Comparison of ENCODE assay signal across 20 cellular contexts in the genomic region with DNA sequence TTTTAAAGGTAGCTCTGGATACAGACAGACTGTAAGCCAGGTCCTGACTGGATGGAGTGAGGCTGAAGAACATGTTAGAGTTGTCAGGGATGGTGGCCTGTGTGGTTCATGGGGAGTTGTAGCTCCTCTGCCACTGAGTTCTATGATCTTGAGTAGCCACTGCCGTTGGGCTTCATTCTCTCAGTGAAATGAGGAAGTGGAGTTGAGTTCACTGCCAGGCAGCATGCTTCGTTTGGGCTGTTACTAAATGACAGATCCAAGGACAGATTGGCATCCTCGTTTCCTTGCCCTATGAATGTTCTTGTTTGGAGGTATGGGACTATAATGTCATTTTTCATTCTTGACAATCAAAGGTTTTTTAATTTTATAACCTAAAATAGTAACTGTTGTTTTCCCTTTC. TPM values are rescaled to one million over a fixed set of nuclear protein-coding genes. Genes with fewer than 3 reads are reported as not detected.
A peak's percentile ranks its signal among the peaks of the same experiment; 100 is the strongest.
DNase-seq lines count a peak whose midpoint lies in the region; ATAC-seq and TF ChIP-seq lines count a peak whose summit lies in the region.
"Had no signal": no experiment of that assay in that cellular context is flagged by ENCODE, and none has a peak within 500 bp of the region (broad histone marks: within the 10 kb centered on the region; RNA-seq: fewer than 3 reads in every experiment).

No MANE protein-coding gene starts in this region.

- H3K27me3 ChIP-seq in naive thymus-derived CD4-positive, alpha-beta T cell (ENCODE audit: control insufficient read depth in 2 of 2, insufficient read depth in 2 of 2, low read length in 2 of 2) = no peaks in the 10 kb centered on the region
- no peaks in the 10 kb centered on the region for H3K27me3 ChIP-seq in hepatocyte
- H3K27me3 ChIP-seq: BE2C, Peyer's patch had no signal

- H3K36me3 Mint-ChIP-seq in activated naive CD4-positive, alpha-beta T cell treated with anti-CD3 and anti-CD28 coated beads, Interleukin-2, amount 50 U/mL, for 24 hours = peaks cover 13% of the 10 kb centered on the region
- peaks cover 7% of the 10 kb centered on the region for H3K36me3 Mint-ChIP-seq in T-helper 17 cell (ENCODE audit: low read depth)
- peaks cover 15 to 51% (median 18%) of the 10 kb centered on the region in 5 donors for H3K36me3 Mint-ChIP-seq in naive thymus-derived CD4-positive, alpha-beta T cell
- H3K36me3 Mint-ChIP-seq in activated CD4-positive, alpha-beta memory T cell treated with anti-CD3 and anti-CD28 coated beads for 36 hours = peaks cover 32% of the 10 kb centered on the region
- H3K36me3 Mint-ChIP-seq in activated CD4-positive, alpha-beta T cell treated with anti-CD3 and anti-CD28 coated beads, Interleukin-2, amount 10 ng/mL, durations not matched to agents 24 days and 14 days (ENCODE audit: low read depth) = peaks cover 39% of the 10 kb centered on the region

- no peak overlapping the region for H3K4me3 Mint-ChIP-seq in activated naive CD4-positive, alpha-beta T cell treated with anti-CD3 and anti-CD28 coated beads, Interleukin-2, amount 50 U/mL, for 24 hours
- no peak overlapping the region for H3K4me3 Mint-ChIP-seq in T-helper 17 cell
- no peak overlapping the region for H3K4me3 Mint-ChIP-seq in naive thymus-derived CD4-positive, alpha-beta T cell
- no peak overlapping the region for H3K4me3 Mint-ChIP-seq in activated CD4-positive, alpha-beta memory T cell treated with anti-CD3 and anti-CD28 coated beads for 36 hours
- H3K4me3 Mint-ChIP-seq in activated CD4-positive, alpha-beta T cell treated with anti-CD3 and anti-CD28 coated beads, Interleukin-2, amount 10 ng/mL, durations not matched to agents 24 days and 14 days = no peak overlapping the region
- H3K4me3 Mint-ChIP-seq: CD4-positive, CD25-positive, alpha-beta regulatory T cell; H9 had no signal

- peaks cover 17 to 65% (median 28%) of the 10 kb centered on the region in 3 experiments for H3K36me3 ChIP-seq in naive thymus-derived CD4-positive, alpha-beta T cell (ENCODE audit: control insufficient read depth in 2 of 3, insufficient read depth in 3 of 3, low read length in 3 of 3)
- H3K36me3 ChIP-seq in hepatocyte (replicated peaks; ENCODE audit: insufficient read depth, low read depth) = no peaks in the 10 kb centered on the region

- H3K79me2 ChIP-seq in hepatocyte = no peaks in the 10 kb centered on the region

- no peaks in the 10 kb centered on the region for H3K4me1 ChIP-seq in naive thymus-derived CD4-positive, alpha-beta T cell (ENCODE audit: control insufficient read depth in 2 of 2, insufficient read depth in 2 of 2, low read length in 2 of 2)
- H3K4me1 ChIP-seq in hepatocyte (ENCODE audit: insufficient read depth) = no peaks in the 10 kb centered on the region
- H3K4me1 ChIP-seq: BE2C, Peyer's patch had no signal

- no peak for ATAC-seq in T-helper 17 cell
- ATAC-seq in naive thymus-derived CD4-positive, alpha-beta T cell = no peak

- no peak overlapping the region for H2AFZ ChIP-seq in hepatocyte

- H3K9me3 Mint-ChIP-seq in activated naive CD4-positive, alpha-beta T cell treated with anti-CD3 and anti-CD28 coated beads, Interleukin-2, amount 50 U/mL, for 24 hours = no peaks in the 10 kb centered on the region
- no peaks in the 10 kb centered on the region for H3K9me3 Mint-ChIP-seq in naive thymus-derived CD4-positive, alpha-beta T cell
- H3K9me3 Mint-ChIP-seq in activated CD4-positive, alpha-beta memory T cell treated with anti-CD3 and anti-CD28 coated beads for 36 hours = no peaks in the 10 kb centered on the region
- no peaks in the 10 kb centered on the region for H3K9me3 Mint-ChIP-seq in activated CD4-positive, alpha-beta T cell treated with anti-CD3 and anti-CD28 coated beads, Interleukin-2, amount 10 ng/mL, durations not matched to agents 24 days and 14 days
- H3K9me3 Mint-ChIP-seq: CD4-positive, CD25-positive, alpha-beta regulatory T cell; H9 had no signal

- POLR2A ChIA-PET in naive thymus-derived CD4-positive, alpha-beta T cell (lab: Charles Lee) = no interaction called here
- POLR2A ChIA-PET in activated CD4-positive, alpha-beta memory T cell treated with anti-CD3 and anti-CD28 coated beads for 36 hours (lab: Charles Lee) = no interaction called here

- no peak for TF ChIP-seq CTCF in hepatocyte (IDR thresholded peaks at IDR 0.05; ENCODE audit: poor library complexity)

- peak overlapping the region; percentile 35 for H3K27ac Mint-ChIP-seq in activated naive CD4-positive, alpha-beta T cell treated with anti-CD3 and anti-CD28 coated beads, Interleukin-2, amount 50 U/mL, for 24 hours
- peak overlapping the region; percentile 41 for H3K27ac Mint-ChIP-seq in T-helper 17 cell
- peak overlapping the region in 1 of 9 donors; percentile 17 for H3K27ac Mint-ChIP-seq in naive thymus-derived CD4-positive, alpha-beta T cell
- no peak overlapping the region for H3K27ac Mint-ChIP-seq in activated CD4-positive, alpha-beta memory T cell treated with anti-CD3 and anti-CD28 coated beads for 36 hours
- no peak overlapping the region for H3K27ac Mint-ChIP-seq in activated CD4-positive, alpha-beta T cell treated with anti-CD3 and anti-CD28 coated beads, Interleukin-2, amount 10 ng/mL, durations not matched to agents 24 days and 14 days

- intact Hi-C loops in naive thymus-derived CD4-positive, alpha-beta T cell (cut with micrococcal nuclease) = no loop called here
- intact Hi-C loops in activated CD4-positive, alpha-beta memory T cell treated with anti-CD3 and anti-CD28 coated beads for 36 hours (cut with micrococcal nuclease) = no loop called here
- intact Hi-C loops in activated CD4-positive, alpha-beta T cell treated with anti-CD3 and anti-CD28 coated beads, Interleukin-2, amount 10 ng/mL, durations not matched to agents 24 days and 14 days (cut with micrococcal nuclease) = no loop called here

- 94% methylated on average over 3 of the region's 3 CpGs for WGBS in hepatocyte (ENCODE audit: low lambda C conversion rate, missing lambda C conversion rate)

- no peaks in the 10 kb centered on the region for H3K27me3 Mint-ChIP-seq in activated naive CD4-positive, alpha-beta T cell treated with anti-CD3 and anti-CD28 coated beads, Interleukin-2, amount 50 U/mL, for 24 hours
- H3K27me3 Mint-ChIP-seq in T-helper 17 cell = no peaks in the 10 kb centered on the region
- no peaks in the 10 kb centered on the region for H3K27me3 Mint-ChIP-seq in naive thymus-derived CD4-positive, alpha-beta T cell
- H3K27me3 Mint-ChIP-seq in activated CD4-positive, alpha-beta memory T cell treated with anti-CD3 and anti-CD28 coated beads for 36 hours = no peaks in the 10 kb centered on the region
- no peaks in the 10 kb centered on the region for H3K27me3 Mint-ChIP-seq in activated CD4-positive, alpha-beta T cell treated with anti-CD3 and anti-CD28 coated beads, Interleukin-2, amount 10 ng/mL, durations not matched to agents 24 days and 14 days
- H3K27me3 Mint-ChIP-seq: CD4-positive, CD25-positive, alpha-beta regulatory T cell had no signal

- H3K4me2 ChIP-seq in hepatocyte = no peak overlapping the region

- H4K20me1 ChIP-seq in hepatocyte (ENCODE audit: insufficient read depth, poor library complexity, severe bottlenecking) = no peaks in the 10 kb centered on the region

- H3K9me3 ChIP-seq in T-helper 17 cell (ENCODE audit: control insufficient read depth, low read length, poor library complexity, severe bottlenecking) = no peaks in the 10 kb centered on the region
- H3K9me3 ChIP-seq in naive thymus-derived CD4-positive, alpha-beta T cell (ENCODE audit: control insufficient read depth in 2 of 3, low read length in 3 of 3) = no peaks in the 10 kb centered on the region
- H3K9me3 ChIP-seq in hepatocyte (ENCODE audit: low read depth) = no peaks in the 10 kb centered on the region
- H3K9me3 ChIP-seq: BE2C, Peyer's patch had no signal

- no peak overlapping the region for H3K27ac ChIP-seq in naive thymus-derived CD4-positive, alpha-beta T cell (ENCODE audit: low read depth, low read length)
- H3K27ac ChIP-seq in hepatocyte = no peak overlapping the region
- H3K27ac ChIP-seq: HL-60, Peyer's patch had no signal

- CTCF ChIA-PET in naive thymus-derived CD4-positive, alpha-beta T cell (lab: Charles Lee) = no interaction called here
- CTCF ChIA-PET in activated CD4-positive, alpha-beta memory T cell treated with anti-CD3 and anti-CD28 coated beads for 36 hours (lab: Charles Lee) = no interaction called here

- H3K9me2 ChIP-seq in hepatocyte (replicated peaks; ENCODE audit: insufficient read depth) = no peaks in the 10 kb centered on the region

- DNase-seq in activated naive CD4-positive, alpha-beta T cell treated with anti-CD3 and anti-CD28 coated beads, Interleukin-2, amount 50 U/mL, for 16 hours = no peak
- peak; percentile 10 for DNase-seq in NAMALWA (ENCODE audit: low spot score)
- DNase-seq in T-helper 17 cell = no peak
- DNase-seq in naive thymus-derived CD4-positive, alpha-beta T cell = no peak
- DNase-seq in activated CD4-positive, alpha-beta memory T cell treated with anti-CD3 and anti-CD28 coated beads for 36 hours = no peak
- DNase-seq in activated CD4-positive, alpha-beta T cell treated with anti-CD3 and anti-CD28 coated beads, Interleukin-2, amount 10 ng/mL, durations not matched to agents 24 days and 14 days = no peak
- DNase-seq in hepatocyte (ENCODE audit: low spot score) = no peak
- DNase-seq: BE2C; CD4-positive, CD25-positive, alpha-beta regulatory T cell; COR-L47; DMS 273 treated with DMSO at 0.1 percent for 48 hours; H9; NCI-H1048; NCI-H1436; NCI-H1930; NCI-H345; NCI-H526; Peyer's patch had no signal

- no peaks in the 10 kb centered on the region for H3K4me1 Mint-ChIP-seq in activated naive CD4-positive, alpha-beta T cell treated with anti-CD3 and anti-CD28 coated beads, Interleukin-2, amount 50 U/mL, for 24 hours
- peaks cover 7% of the 10 kb centered on the region for H3K4me1 Mint-ChIP-seq in T-helper 17 cell
- peaks cover 0 to 5% (median 0%) of the 10 kb centered on the region in 7 donors for H3K4me1 Mint-ChIP-seq in naive thymus-derived CD4-positive, alpha-beta T cell
- no peaks in the 10 kb centered on the region for H3K4me1 Mint-ChIP-seq in activated CD4-positive, alpha-beta memory T cell treated with anti-CD3 and anti-CD28 coated beads for 36 hours (ENCODE audit: low read depth)
- peaks cover 2% of the 10 kb centered on the region for H3K4me1 Mint-ChIP-seq in activated CD4-positive, alpha-beta T cell treated with anti-CD3 and anti-CD28 coated beads, Interleukin-2, amount 10 ng/mL, durations not matched to agents 24 days and 14 days
- H3K4me1 Mint-ChIP-seq: H9 had no signal

- no peak overlapping the region for H3K4me3 ChIP-seq in naive thymus-derived CD4-positive, alpha-beta T cell (ENCODE audit: low read length)
- no peak overlapping the region for H3K4me3 ChIP-seq in hepatocyte
- H3K4me3 ChIP-seq: Peyer's patch had no signal

RNA-seq across cellular contexts. Expression of gene SCAND1, which starts 37.2 kb away (rescaled TPM):
- 10 to 100 TPM; 54.6 to 60.7 TPM for total RNA-seq in T-helper 17 cell
- 10 to 100 TPM; 41.8 to 56.2 (median 51.7) TPM for total RNA-seq in naive thymus-derived CD4-positive, alpha-beta T cell
- polyA plus RNA-seq in naive thymus-derived CD4-positive, alpha-beta T cell = 100 to 1,000 TPM; 185 to 212 TPM
- total RNA-seq in activated CD4-positive, alpha-beta memory T cell treated with anti-CD3 and anti-CD28 coated beads for 36 hours = 10 to 100 TPM; 45.4 to 51.3 TPM
- total RNA-seq in activated CD4-positive, alpha-beta T cell treated with anti-CD3 and anti-CD28 coated beads, Interleukin-2, amount 10 ng/mL, durations not matched to agents 24 days and 14 days = 35.1 and 38.1 TPM in 2 replicates
- total RNA-seq in hepatocyte = 45.7 and 58.0 TPM in 2 replicates
- polyA plus RNA-seq in hepatocyte = 177 and 183 TPM in 2 replicates

RNA-seq across cellular contexts. Expression of gene CNBD2, which starts 51.3 kb away (rescaled TPM):
- 10 to 100 TPM; 11.7 to 16.6 TPM for total RNA-seq in T-helper 17 cell
- 10 to 100 TPM in 1 of 5 experiments, 1 to 10 TPM in 4; 2.6 to 10.6 (median 6.5) TPM for total RNA-seq in naive thymus-derived CD4-positive, alpha-beta T cell
- polyA plus RNA-seq in naive thymus-derived CD4-positive, alpha-beta T cell = 1 to 10 TPM; 7.7 to 9.1 TPM
- total RNA-seq in activated CD4-positive, alpha-beta memory T cell treated with anti-CD3 and anti-CD28 coated beads for 36 hours = 1 to 10 TPM; 4.0 to 4.2 TPM
- 3.1 and 3.8 TPM in 2 replicates for total RNA-seq in activated CD4-positive, alpha-beta T cell treated with anti-CD3 and anti-CD28 coated beads, Interleukin-2, amount 10 ng/mL, durations not matched to agents 24 days and 14 days
- 4.7 TPM in 2 replicates for total RNA-seq in hepatocyte
- polyA plus RNA-seq in hepatocyte = 3.6 TPM in 1 of 2 replicates, not detected in the other

Comparison
In these comparisons a context has a peak if more than half of its experiments do, and no peak if none do; other contexts are left out.
1. H3K27ac Mint-ChIP-seq: peak in activated naive CD4-positive, alpha-beta T cell treated with anti-CD3 and anti-CD28 coated beads, Interleukin-2, amount 50 U/mL, for 24 hours (single experiment) and T-helper 17 cell (single experiment); none in activated CD4-positive, alpha-beta memory T cell treated with anti-CD3 and anti-CD28 coated beads for 36 hours (single experiment) and activated CD4-positive, alpha-beta T cell treated with anti-CD3 and anti-CD28 coated beads, Interleukin-2, amount 10 ng/mL, durations not matched to agents 24 days and 14 days (single experiment).